Comparison of ENCODE assay signal across 16 cellular contexts in genomic region chr6:158665332-158665731, GRCh38.
"Had no signal": no experiment of that assay in that cellular context is flagged by ENCODE, and none has a peak within 500 bp of the region (broad histone marks: within the 10 kb centered on the region; RNA-seq: fewer than 3 reads in every experiment).

No MANE protein-coding gene starts in this region.

- H3K27me3 ChIP-seq: gastroesophageal sphincter had no signal

- H3K79me2 ChIP-seq: parathyroid adenoma had no signal

- DNase-seq: activated B cell treated with CpG ODN at 0.5 μM for 24 hours; activated CD4-positive, alpha-beta T cell treated with anti-CD3 and anti-CD28 coated beads, Interleukin-2, amount 10 ng/mL, durations not matched to agents 24 days and 14 days; activated naive CD4-positive, alpha-beta T cell treated with Interleukin-2 at 50 U/mL for 16 hours; central memory CD4-positive, alpha-beta T cell; cortex of kidney; effector memory CD4-positive, alpha-beta T cell; left ventricle myocardium inferior; mesendoderm; small intestine; trophoblast cell had no signal

- H3K4me1 ChIP-seq: left ventricle myocardium inferior had no signal

- H3K27ac Mint-ChIP-seq: activated B cell treated with CpG ODN at 0.5 μM for 24 hours; activated CD4-positive, alpha-beta T cell treated with anti-CD3 and anti-CD28 coated beads, Interleukin-2, amount 10 ng/mL, durations not matched to agents 24 days and 14 days; T-helper 1 cell treated with Interleukin-12 subunit alpha and Interleukin-12 subunit beta and Interleukin-4 antibody, amounts not matched to agents 30 μg/mL and 1 μg/mL, for 36 hours had no signal

- H3K4me3 Mint-ChIP-seq: activated B cell treated with CpG ODN at 0.5 μM for 24 hours; activated CD4-positive, alpha-beta T cell treated with anti-CD3 and anti-CD28 coated beads, Interleukin-2, amount 10 ng/mL, durations not matched to agents 24 days and 14 days; stimulated activated effector memory CD8-positive, alpha-beta T cell treated with anti-CD3 and anti-CD28 coated beads, Interleukin-12 subunit alpha, Interleukin-12 subunit beta, amount 100 ng/mL, for 72 hours; T-helper 1 cell treated with Interleukin-12 subunit alpha and Interleukin-12 subunit beta and Interleukin-4 antibody, amounts not matched to agents 30 μg/mL and 1 μg/mL, for 36 hours had no signal

- H2AFZ ChIP-seq: parathyroid adenoma had no signal

- ATAC-seq: gastroesophageal sphincter; stimulated activated effector memory CD8-positive, alpha-beta T cell treated with anti-CD3 and anti-CD28 coated beads, Interleukin-12 subunit alpha, Interleukin-12 subunit beta, amount 100 ng/mL, for 72 hours had no signal

- H3K4me3 ChIP-seq: gastroesophageal sphincter, left ventricle myocardium inferior, SK-N-MC had no signal

- H3K27ac ChIP-seq: epithelial cell of prostate, left ventricle myocardium inferior, SK-N-MC had no signal

- H3K9me3 ChIP-seq: gastroesophageal sphincter, left ventricle myocardium inferior had no signal

- H3K9ac ChIP-seq: parathyroid adenoma had no signal

- H3K27me3 Mint-ChIP-seq: activated CD4-positive, alpha-beta T cell treated with anti-CD3 and anti-CD28 coated beads, Interleukin-2, amount 10 ng/mL, durations not matched to agents 24 days and 14 days had no signal

- H3K9me3 Mint-ChIP-seq: activated B cell treated with CpG ODN at 0.5 μM for 24 hours; activated CD4-positive, alpha-beta T cell treated with anti-CD3 and anti-CD28 coated beads, Interleukin-2, amount 10 ng/mL, durations not matched to agents 24 days and 14 days; stimulated activated effector memory CD8-positive, alpha-beta T cell treated with anti-CD3 and anti-CD28 coated beads, Interleukin-12 subunit alpha, Interleukin-12 subunit beta, amount 100 ng/mL, for 72 hours; T-helper 1 cell treated with Interleukin-12 subunit alpha and Interleukin-12 subunit beta and Interleukin-4 antibody, amounts not matched to agents 30 μg/mL and 1 μg/mL, for 36 hours had no signal

- H3K36me3 ChIP-seq: gastroesophageal sphincter, left ventricle myocardium inferior had no signal
